ENCODE assay signal across 25 cellular contexts in genomic region chr4:171142045-171142444, GRCh38.
"Had no signal": no experiment of that assay in that cellular context is flagged by ENCODE, and none has a peak within 500 bp of the region (broad histone marks: within the 10 kb centered on the region; RNA-seq: fewer than 3 reads in every experiment).

No MANE protein-coding gene starts in this region.

- H3K9me3 Mint-ChIP-seq: stimulated activated memory B cell treated with anti-CD40 and anti-IgM and Interleukin-4, amounts not matched to agents 10 μg/mL and 1 μg/mL and 100 μg/mL, for 72 hours had no signal

- H3K4me1 ChIP-seq: heart right ventricle, lower lobe of right lung, psoas muscle, right atrium auricular region, right lobe of liver, transverse colon, upper lobe of left lung had no signal

- H3K36me3 ChIP-seq: heart right ventricle, lower lobe of right lung, ovary, right atrium auricular region, right lobe of liver, thyroid gland, transverse colon, upper lobe of left lung had no signal

- ATAC-seq: left lobe of liver; lower lobe of right lung; natural killer cell; psoas muscle; right lobe of liver; stimulated activated memory B cell treated with anti-CD40 and anti-IgM and Interleukin-4, amounts not matched to agents 10 μg/mL and 1 μg/mL and 100 μg/mL, for 72 hours; stimulated activated naive CD8-positive, alpha-beta T cell treated with anti-CD3 and anti-CD28 coated beads, Interleukin-15, amount 100 ng/mL, for 72 hours had no signal

- H3K4me3 ChIP-seq: heart right ventricle, hepatocyte, lower lobe of right lung, ovary, psoas muscle, right atrium auricular region, right lobe of liver, smooth muscle cell, thyroid gland, transverse colon, upper lobe of left lung had no signal

- H3K9me3 ChIP-seq: heart right ventricle, lower lobe of right lung, ovary, psoas muscle, right atrium auricular region, right lobe of liver, thyroid gland, transverse colon, upper lobe of left lung had no signal

- H3K27me3 ChIP-seq: heart right ventricle, hepatocyte, ovary, right atrium auricular region, right lobe of liver, thyroid gland, transverse colon, upper lobe of left lung had no signal

- H3K36me3 Mint-ChIP-seq: naive B cell; natural killer cell; stimulated activated memory B cell treated with anti-CD40 and anti-IgM and Interleukin-4, amounts not matched to agents 10 μg/mL and 1 μg/mL and 100 μg/mL, for 72 hours had no signal

- DNase-seq: heart right ventricle; islet precursor cell; lower lobe of right lung; mammary epithelial cell; mesenchymal stem cell; naive B cell; natural killer cell; ovary; psoas muscle; right lobe of liver; stimulated activated CD4-positive, alpha-beta T cell treated with anti-CD3 and anti-CD28 coated beads, Interleukin-1b, Interleukin-23, amount 100 ng/mL, for 48 hours; stimulated activated CD4-positive, alpha-beta T cell treated with anti-CD3 and anti-CD28 coated beads, Interleukin-2, amount 100 ng/mL, for 48 hours; stimulated activated CD4-positive, alpha-beta T cell treated with anti-CD3 and anti-CD28 coated beads, Interleukin-4, amount 100 ng/mL, for 4 hours; stimulated activated CD8-positive, alpha-beta memory T cell treated with anti-CD3 and anti-CD28 coated beads, Interleukin-4, amount 100 ng/mL, for 48 hours; stimulated activated naive CD4-positive, alpha-beta T cell treated with Interleukin-2 at 50 U/mL for 16 hours; stimulated activated naive CD8-positive, alpha-beta T cell treated with anti-CD3 and anti-CD28 coated beads, Interleukin-15, amount 100 ng/mL, for 72 hours; substantia nigra; thyroid gland; transverse colon had no signal

- H3K4me3 Mint-ChIP-seq: naive B cell; natural killer cell; stimulated activated memory B cell treated with anti-CD40 and anti-IgM and Interleukin-4, amounts not matched to agents 10 μg/mL and 1 μg/mL and 100 μg/mL, for 72 hours; stimulated activated naive CD8-positive, alpha-beta T cell treated with anti-CD3 and anti-CD28 coated beads, Interleukin-15, amount 100 ng/mL, for 72 hours had no signal

- H3K4me1 Mint-ChIP-seq: naive B cell; natural killer cell; stimulated activated memory B cell treated with anti-CD40 and anti-IgM and Interleukin-4, amounts not matched to agents 10 μg/mL and 1 μg/mL and 100 μg/mL, for 72 hours; stimulated activated naive CD8-positive, alpha-beta T cell treated with anti-CD3 and anti-CD28 coated beads, Interleukin-15, amount 100 ng/mL, for 72 hours had no signal

- H3K27me3 Mint-ChIP-seq: naive B cell; stimulated activated memory B cell treated with anti-CD40 and anti-IgM and Interleukin-4, amounts not matched to agents 10 μg/mL and 1 μg/mL and 100 μg/mL, for 72 hours; stimulated activated naive CD8-positive, alpha-beta T cell treated with anti-CD3 and anti-CD28 coated beads, Interleukin-15, amount 100 ng/mL, for 72 hours had no signal

- H3K27ac Mint-ChIP-seq: naive B cell; natural killer cell; stimulated activated memory B cell treated with anti-CD40 and anti-IgM and Interleukin-4, amounts not matched to agents 10 μg/mL and 1 μg/mL and 100 μg/mL, for 72 hours; stimulated activated naive CD8-positive, alpha-beta T cell treated with anti-CD3 and anti-CD28 coated beads, Interleukin-15, amount 100 ng/mL, for 72 hours had no signal

- H3K27ac ChIP-seq: heart right ventricle, hepatocyte, lower lobe of right lung, ovary, psoas muscle, right atrium auricular region, right lobe of liver, thyroid gland, transverse colon, upper lobe of left lung had no signal
